25 cellular contexts compared by ENCODE assay signal in genomic region chr13:22387899-22388298, GRCh38.
"Had no signal": no experiment of that assay in that cellular context is flagged by ENCODE, and none has a peak within 500 bp of the region (broad histone marks: within the 10 kb centered on the region; RNA-seq: fewer than 3 reads in every experiment).

No MANE protein-coding gene starts in this region.

- H3K4me3 Mint-ChIP-seq: memory B cell; naive B cell; natural killer cell treated with Interleukin-12 subunit alpha and Interleukin-12 subunit beta and Interleukin-15 and Interleukin-18, amount 100 ng/mL, for 72 hours; neural crest cell; stimulated activated memory B cell treated with anti-CD40 and anti-IgM and Interleukin-4, amounts not matched to agents 10 μg/mL and 1 μg/mL and 100 μg/mL, for 72 hours had no signal

- H3K9ac ChIP-seq: parathyroid adenoma had no signal

- H3K9me3 ChIP-seq: esophagus muscularis mucosa, gastroesophageal sphincter, heart right ventricle, prostate gland, right atrium auricular region, spleen, thoracic aorta, transverse colon, vagina had no signal

- H2AFZ ChIP-seq: parathyroid adenoma had no signal

- H3K27me3 Mint-ChIP-seq: memory B cell; natural killer cell treated with Interleukin-12 subunit alpha and Interleukin-12 subunit beta and Interleukin-15 and Interleukin-18, amount 100 ng/mL, for 72 hours; stimulated activated memory B cell treated with anti-CD40 and anti-IgM and Interleukin-4, amounts not matched to agents 10 μg/mL and 1 μg/mL and 100 μg/mL, for 72 hours had no signal

- H3K27me3 ChIP-seq: esophagus muscularis mucosa, foreskin keratinocyte, gastroesophageal sphincter, heart right ventricle, right atrium auricular region, spleen, transverse colon, vagina had no signal

- H3K4me1 ChIP-seq: esophagus muscularis mucosa, foreskin keratinocyte, gastroesophageal sphincter, parathyroid adenoma, prostate gland, spleen, transverse colon, vagina had no signal

- H3K36me3 ChIP-seq: esophagus muscularis mucosa, gastroesophageal sphincter, heart right ventricle, prostate gland, right atrium auricular region, spleen, thoracic aorta, transverse colon, vagina had no signal

- DNase-seq: dermis blood vessel endothelial cell; effector memory CD4-positive, alpha-beta T cell; foreskin keratinocyte; heart right ventricle; hippocampal formation; left cardiac atrium; naive B cell; spleen; stimulated activated CD4-positive, alpha-beta T cell treated with anti-CD3 and anti-CD28 coated beads, Interleukin-4, amount 100 ng/mL, for 4 hours; stimulated activated naive CD8-positive, alpha-beta T cell treated with anti-CD3 and anti-CD28 coated beads, Interleukin-15, Interleukin-2, amounts not matched to agents 100 U/mL and 50 U/mL, for 24 hours; transverse colon had no signal

- H3K27ac ChIP-seq: coronary artery, esophagus muscularis mucosa, foreskin keratinocyte, gastroesophageal sphincter, heart right ventricle, parathyroid adenoma, prostate gland, spleen, thoracic aorta, transverse colon, vagina had no signal

- H3K4me1 Mint-ChIP-seq: memory B cell; naive B cell; neural crest cell; stimulated activated memory B cell treated with anti-CD40 and anti-IgM and Interleukin-4, amounts not matched to agents 10 μg/mL and 1 μg/mL and 100 μg/mL, for 72 hours had no signal

- H3K79me2 ChIP-seq: parathyroid adenoma had no signal

- ATAC-seq: foreskin keratinocyte; gastroesophageal sphincter; left cardiac atrium; natural killer cell treated with Interleukin-12 subunit alpha and Interleukin-12 subunit beta and Interleukin-15 and Interleukin-18, amount 100 ng/mL, for 72 hours; sciatic nerve; stimulated activated memory B cell treated with anti-CD40 and anti-IgM and Interleukin-4, amounts not matched to agents 10 μg/mL and 1 μg/mL and 100 μg/mL, for 72 hours; stimulated activated naive CD8-positive, alpha-beta T cell treated with anti-CD3 and anti-CD28 coated beads, Interleukin-15, Interleukin-2, amounts not matched to agents 100 U/mL and 50 U/mL, for 24 hours had no signal

- H3K27ac Mint-ChIP-seq: memory B cell; naive B cell; natural killer cell treated with Interleukin-12 subunit alpha and Interleukin-12 subunit beta and Interleukin-15 and Interleukin-18, amount 100 ng/mL, for 72 hours; stimulated activated memory B cell treated with anti-CD40 and anti-IgM and Interleukin-4, amounts not matched to agents 10 μg/mL and 1 μg/mL and 100 μg/mL, for 72 hours had no signal

- H3K36me3 Mint-ChIP-seq: memory B cell; natural killer cell treated with Interleukin-12 subunit alpha and Interleukin-12 subunit beta and Interleukin-15 and Interleukin-18, amount 100 ng/mL, for 72 hours; stimulated activated memory B cell treated with anti-CD40 and anti-IgM and Interleukin-4, amounts not matched to agents 10 μg/mL and 1 μg/mL and 100 μg/mL, for 72 hours had no signal

- H3K9me3 Mint-ChIP-seq: stimulated activated memory B cell treated with anti-CD40 and anti-IgM and Interleukin-4, amounts not matched to agents 10 μg/mL and 1 μg/mL and 100 μg/mL, for 72 hours had no signal

- H3K4me3 ChIP-seq: coronary artery, esophagus muscularis mucosa, gastroesophageal sphincter, heart right ventricle, lung, prostate gland, right atrium auricular region, spleen, thoracic aorta, transverse colon, vagina had no signal
